ENCODE assay signal across 9 cellular contexts in genomic region chr9:137026828-137027227, GRCh38. TPM values are rescaled to one million over a fixed set of nuclear protein-coding genes. Genes with fewer than 3 reads are reported as not detected.
A peak's percentile ranks its signal among the peaks of the same experiment; 100 is the strongest.
DNase-seq lines count a peak whose midpoint lies in the region; ATAC-seq and TF ChIP-seq lines count a peak whose summit lies in the region.
"Had no signal": no experiment of that assay in that cellular context is flagged by ENCODE, and none has a peak within 500 bp of the region (broad histone marks: within the 10 kb centered on the region; RNA-seq: fewer than 3 reads in every experiment).

No MANE protein-coding gene starts in this region.

- 68 to 78% methylated on average over 4 of the region's 4 CpGs for WGBS in GM23248 (ENCODE audit: low coverage in 1 of 2, low lambda C conversion rate in 2 of 2, missing lambda C conversion rate in 2 of 2), 2 experiments

- H3K9me3 ChIP-seq in AG04450 (ENCODE audit: control insufficient read depth, insufficient read depth, low read length) (peaks cover 6% of the 10 kb centered on the region; the same call in 1 of the 2 replicates), GM23248 (ENCODE audit: low read depth) (no peaks in the 10 kb centered on the region), Karpas-422 (ENCODE audit: low read length) (no peaks in the 10 kb centered on the region)

- intact Hi-C loops in MCF 10A (cut with micrococcal nuclease): no loop called here

- H3K27ac Mint-ChIP-seq in MCF 10A (ENCODE audit: low read depth, unreplicated experiment): no peak overlapping the region
- H3K27ac Mint-ChIP-seq in natural killer cell treated with Interleukin-12 subunit alpha and Interleukin-12 subunit beta and Interleukin-15 and Interleukin-18, amount 100 ng/mL, for 72 hours: peak overlapping the region in 1 of 2 donors; percentile 31

- no peak overlapping the region for H3K27ac ChIP-seq in AG04450 (ENCODE audit: low read depth, low read length)
- no peak overlapping the region for H3K27ac ChIP-seq in GM23248
- H3K27ac ChIP-seq in Karpas-422 (ENCODE audit: low read length): no peak overlapping the region

- H3K4me3 ChIP-seq in AG04450 (ENCODE audit: low read depth, low read length) (peak overlapping the region; percentile 58), GM23248 (peak overlapping the region; percentile 77), Karpas-422 (ENCODE audit: low read length) (no peak overlapping the region)

- peaks cover 5% of the 10 kb centered on the region for H3K36me3 Mint-ChIP-seq in MCF 10A (ENCODE audit: insufficient read depth, unreplicated experiment)
- H3K36me3 Mint-ChIP-seq in natural killer cell treated with Interleukin-12 subunit alpha and Interleukin-12 subunit beta and Interleukin-15 and Interleukin-18, amount 100 ng/mL, for 72 hours: no peaks in the 10 kb centered on the region

- no peaks in the 10 kb centered on the region for H3K4me1 ChIP-seq in GM23248 (ENCODE audit: insufficient read depth)
- H3K4me1 ChIP-seq in Karpas-422 (ENCODE audit: low read length): peaks cover 28% of the 10 kb centered on the region

- H3K36me3 ChIP-seq in GM23248 (ENCODE audit: low read depth) (no peaks in the 10 kb centered on the region), Karpas-422 (ENCODE audit: insufficient read depth, low read length) (no peaks in the 10 kb centered on the region)

- H3F3A ChIP-seq in GM23248 (ENCODE audit: insufficient read depth): no peaks in the 10 kb centered on the region

- in situ Hi-C loops in GM23248 (cut with MboI): no loop called here

- H2AFZ ChIP-seq in GM23248 (no peak overlapping the region), Karpas-422 (ENCODE audit: low read length) (no peak overlapping the region)

- no peak overlapping the region for H3K4me2 ChIP-seq in GM23248 (ENCODE audit: unreplicated experiment)
- H3K4me2 ChIP-seq in Karpas-422 (ENCODE audit: low read depth, low read length, poor library complexity, severe bottlenecking): no peak overlapping the region

- H4K20me1 ChIP-seq in GM23248 (ENCODE audit: insufficient read depth): no peaks in the 10 kb centered on the region
- no peaks in the 10 kb centered on the region; the same call in 1 of the 2 replicates for H4K20me1 ChIP-seq in Karpas-422 (ENCODE audit: insufficient read depth, low read depth, low read length)

- POLR2A ChIA-PET in AG04450 (lab: Yijun Ruan, JAX): no interaction called here
- POLR2A ChIA-PET in MCF 10A (lab: Yijun Ruan, JAX): interaction anchor here (0.7 to 1.3 kb wide), 5 partner anchors 9 to 227 kb away, joined by 3 to 6 read pairs (median 4); partner anchors contain the start of gene TPRN

- H3K27me3 ChIP-seq in AG04450 (ENCODE audit: control insufficient read depth, insufficient read depth, low read length) (no peaks in the 10 kb centered on the region), GM23248 (replicated peaks; ENCODE audit: insufficient read depth) (no peaks in the 10 kb centered on the region), Karpas-422 (ENCODE audit: low read length) (no peaks in the 10 kb centered on the region)

- no peaks in the 10 kb centered on the region for H3K9me2 ChIP-seq in GM23248 (ENCODE audit: insufficient read depth)
- H3K9me2 ChIP-seq in Karpas-422 (replicated peaks; ENCODE audit: insufficient read depth, low read length): no peaks in the 10 kb centered on the region

- DNase-seq in AG04450 (ENCODE audit: low read depth, low spot score): no peak
- DNase-seq in GM23248: no peak
- no peak for DNase-seq in MCF 10A (ENCODE audit: unreplicated experiment)
- no peak for DNase-seq in natural killer cell treated with Interleukin-12 subunit alpha and Interleukin-12 subunit beta and Interleukin-15 and Interleukin-18, amount 100 ng/mL, for 72 hours (ENCODE audit: low spot score)
- DNase-seq in Karpas-422: no peak

- H3K9ac ChIP-seq in GM23248: no peak overlapping the region
- H3K9ac ChIP-seq in Karpas-422 (ENCODE audit: low read length): no peak overlapping the region

- ATAC-seq in natural killer cell treated with Interleukin-12 subunit alpha and Interleukin-12 subunit beta and Interleukin-15 and Interleukin-18, amount 100 ng/mL, for 72 hours: no peak
- ATAC-seq in GM19351 (IDR thresholded peaks at IDR 0.05; ENCODE audit: unreplicated experiment): no peak
- no peak for ATAC-seq in HG03439 (IDR thresholded peaks at IDR 0.05; ENCODE audit: unreplicated experiment)
- ATAC-seq in HG03378 (IDR thresholded peaks at IDR 0.05; ENCODE audit: unreplicated experiment): no peak
- ATAC-seq: esophagus mucosa had no signal

- peak overlapping the region; percentile 74 for H3K4me3 Mint-ChIP-seq in MCF 10A (ENCODE audit: unreplicated experiment)
- peak overlapping the region; percentile 87 for H3K4me3 Mint-ChIP-seq in natural killer cell treated with Interleukin-12 subunit alpha and Interleukin-12 subunit beta and Interleukin-15 and Interleukin-18, amount 100 ng/mL, for 72 hours

- H3K79me2 ChIP-seq in GM23248 (ENCODE audit: insufficient read depth): no peaks in the 10 kb centered on the region
- no peaks in the 10 kb centered on the region for H3K79me2 ChIP-seq in Karpas-422 (ENCODE audit: low read length)

- no peaks in the 10 kb centered on the region for H3K27me3 Mint-ChIP-seq in MCF 10A (ENCODE audit: insufficient read depth, unreplicated experiment)
- no peaks in the 10 kb centered on the region for H3K27me3 Mint-ChIP-seq in natural killer cell treated with Interleukin-12 subunit alpha and Interleukin-12 subunit beta and Interleukin-15 and Interleukin-18, amount 100 ng/mL, for 72 hours

- H3K9me3 Mint-ChIP-seq in MCF 10A (ENCODE audit: unreplicated experiment): no peaks in the 10 kb centered on the region
- no peaks in the 10 kb centered on the region for H3K9me3 Mint-ChIP-seq in natural killer cell treated with Interleukin-12 subunit alpha and Interleukin-12 subunit beta and Interleukin-15 and Interleukin-18, amount 100 ng/mL, for 72 hours

- TF ChIP-seq CTCF in AG04450 (IDR thresholded peaks at IDR 0.05; ENCODE audit: low read depth, low read length) (no peak), MCF 10A (IDR thresholded peaks at IDR 0.05; ENCODE audit: unreplicated experiment) (no peak)

- peaks cover 8% of the 10 kb centered on the region for H3K4me1 Mint-ChIP-seq in MCF 10A (ENCODE audit: insufficient read depth, unreplicated experiment)
- H3K4me1 Mint-ChIP-seq in natural killer cell treated with Interleukin-12 subunit alpha and Interleukin-12 subunit beta and Interleukin-15 and Interleukin-18, amount 100 ng/mL, for 72 hours (ENCODE audit: low read depth in 2 of 2): peaks cover 19 to 30% of the 10 kb centered on the region in 2 donors

- no TSS peak for BruUV-seq in MCF 10A (replicated peaks; lab: Mats Ljungman, UMichigan)

- CTCF ChIA-PET in AG04450 (lab: Charles Lee) (interaction anchor here (0.7 kb wide), 1 partner anchor 11 kb away, joined by 3 read pairs; no protein-coding TSS in a partner anchor), MCF 10A (lab: Yijun Ruan, JAX) (interaction anchor here (0.6 to 8.1 kb wide), 11 partner anchors 8 to 1163 kb away, joined by 3 to 85 read pairs (median 4); partner anchors contain the start of genes EDF1 and SAPCD2)

RNA-seq across cellular contexts. Expression of gene ABCA2, which starts 1.2 kb away (rescaled TPM):
- polyA plus RNA-seq in AG04450 (2011; rRNA removed): 4.7 and 8.8 TPM in 2 replicates
- polyA minus RNA-seq in AG04450 (2011; rRNA and poly(A)+ RNA removed): 9.0 and 17.7 TPM in 2 replicates
- 33.2 and 49.4 TPM in 2 replicates for total RNA-seq in GM23248 (2014; rRNA removed; shearing (Covaris generic))
- 20.5 and 21.1 TPM in 2 replicates for polyA plus RNA-seq in GM23248 (2016; fragmentation: Nextera tagmentation; extraction: Ambion mirVana)
- 20.0 and 21.7 TPM in 2 replicates for total RNA-seq in MCF 10A (2022)
- 100 to 1,000 TPM in 1 of 2 donors, 10 to 100 TPM in 1; 77.6 to 109 TPM for total RNA-seq in natural killer cell treated with Interleukin-12 subunit alpha and Interleukin-12 subunit beta and Interleukin-15 and Interleukin-18, amount 100 ng/mL, for 72 hours
- total RNA-seq in Karpas-422 (2014; rRNA removed; shearing (Covaris generic); ENCODE audit: low replicate concordance): 2.4 and 6.4 TPM in 2 replicates

RNA-seq across cellular contexts. Expression of gene FUT7, which starts 5.1 kb away (rescaled TPM):
- polyA plus RNA-seq in AG04450 (2011; rRNA removed): not detected in 2 replicates
- not detected in 2 replicates for polyA minus RNA-seq in AG04450 (2011; rRNA and poly(A)+ RNA removed)
- not detected in 2 replicates for total RNA-seq in GM23248 (2014; rRNA removed; shearing (Covaris generic))
- polyA plus RNA-seq in GM23248 (2016; fragmentation: Nextera tagmentation; extraction: Ambion mirVana): not detected in 2 replicates
- total RNA-seq in MCF 10A (2022): 0.12 TPM in 1 of 2 replicates, not detected in the other
- 10 to 100 TPM; 10.0 to 17.8 TPM for total RNA-seq in natural killer cell treated with Interleukin-12 subunit alpha and Interleukin-12 subunit beta and Interleukin-15 and Interleukin-18, amount 100 ng/mL, for 72 hours
- total RNA-seq in Karpas-422 (2014; rRNA removed; shearing (Covaris generic); ENCODE audit: low replicate concordance): not detected in 2 replicates

RNA-seq across cellular contexts. Expression of gene NPDC1, which starts 19.1 kb away (rescaled TPM):
- 8.9 and 16.5 TPM in 2 replicates for polyA plus RNA-seq in AG04450 (2011; rRNA removed)
- 4.8 TPM in 2 replicates for polyA minus RNA-seq in AG04450 (2011; rRNA and poly(A)+ RNA removed)
- 41.9 and 43.1 TPM in 2 replicates for total RNA-seq in GM23248 (2014; rRNA removed; shearing (Covaris generic))
- polyA plus RNA-seq in GM23248 (2016; fragmentation: Nextera tagmentation; extraction: Ambion mirVana): 121 and 122 TPM in 2 replicates
- 161 and 171 TPM in 2 replicates for total RNA-seq in MCF 10A (2022)
- 10 to 100 TPM; 11.2 to 41.7 TPM for total RNA-seq in natural killer cell treated with Interleukin-12 subunit alpha and Interleukin-12 subunit beta and Interleukin-15 and Interleukin-18, amount 100 ng/mL, for 72 hours
- not detected in 2 replicates for total RNA-seq in Karpas-422 (2014; rRNA removed; shearing (Covaris generic); ENCODE audit: low replicate concordance)

RNA-seq across cellular contexts. Expression of gene ENTPD2, which starts 27.0 kb away (rescaled TPM):
- polyA plus RNA-seq in AG04450 (2011; rRNA removed): not detected in 2 replicates
- not detected in 2 replicates for polyA minus RNA-seq in AG04450 (2011; rRNA and poly(A)+ RNA removed)
- total RNA-seq in GM23248 (2014; rRNA removed; shearing (Covaris generic)): not detected in 2 replicates
- not detected in 2 replicates for polyA plus RNA-seq in GM23248 (2016; fragmentation: Nextera tagmentation; extraction: Ambion mirVana)
- 13.4 and 31.5 TPM in 2 replicates for total RNA-seq in MCF 10A (2022)
- not detected for total RNA-seq in natural killer cell treated with Interleukin-12 subunit alpha and Interleukin-12 subunit beta and Interleukin-15 and Interleukin-18, amount 100 ng/mL, for 72 hours
- total RNA-seq in Karpas-422 (2014; rRNA removed; shearing (Covaris generic); ENCODE audit: low replicate concordance): not detected in 2 replicates

RNA-seq across cellular contexts. Expression of gene CLIC3, which starts 30.5 kb away (rescaled TPM):
- polyA plus RNA-seq in AG04450 (2011; rRNA removed) (0.42 and 0.63 TPM in 2 replicates), GM23248 (2016; fragmentation: Nextera tagmentation; extraction: Ambion mirVana) (98.9 and 107 TPM in 2 replicates)
- not detected in 2 replicates for polyA minus RNA-seq in AG04450 (2011; rRNA and poly(A)+ RNA removed)
- total RNA-seq in GM23248 (2014; rRNA removed; shearing (Covaris generic)): 33.3 and 37.7 TPM in 2 replicates
- total RNA-seq in MCF 10A (2022): 1.2 and 4.2 TPM in 2 replicates
- 10 to 100 TPM in 1 of 2 donors, 1 to 10 TPM in 1; 4.3 to 38.2 TPM for total RNA-seq in natural killer cell treated with Interleukin-12 subunit alpha and Interleukin-12 subunit beta and Interleukin-15 and Interleukin-18, amount 100 ng/mL, for 72 hours
- total RNA-seq in Karpas-422 (2014; rRNA removed; shearing (Covaris generic); ENCODE audit: low replicate concordance): not detected in 2 replicates

Comparison
In these comparisons a context has a peak if more than half of its experiments do, and no peak if none do; other contexts are left out.
1. RNA of gene NPDC1, which starts 19.1 kb away (total RNA-seq): 161 to 171 TPM in MCF 10A, 41.9 to 43.1 TPM in GM23248 and 11.2 to 41.7 TPM in natural killer cell treated with Interleukin-12 subunit alpha and Interleukin-12 subunit beta and Interleukin-15 and Interleukin-18, amount 100 ng/mL, for 72 hours; not detected in Karpas-422; every median in the first group is over 10 times any median in the second.